8 cellular contexts compared by ENCODE assay signal in the genomic region with DNA sequence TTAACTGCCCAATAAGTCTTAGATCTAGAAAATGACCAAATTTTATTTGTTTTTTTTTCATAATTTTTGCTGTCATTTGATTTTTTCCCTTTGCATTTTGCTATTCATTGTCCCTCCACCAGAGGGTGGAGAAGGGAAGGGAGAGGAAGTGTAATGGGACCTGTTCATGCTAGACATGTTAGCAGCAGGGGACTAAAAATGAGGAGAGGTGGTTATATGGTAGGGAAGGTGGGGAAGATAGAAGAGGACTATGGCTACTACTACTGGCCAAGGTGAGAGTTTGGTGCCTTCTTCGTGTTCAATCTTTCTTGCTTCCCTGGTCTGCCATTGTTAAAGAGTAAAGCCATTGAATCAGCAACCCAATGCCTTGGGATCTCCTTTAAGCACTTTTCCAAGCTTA.
DNase-seq lines count a peak whose midpoint lies in the region; ATAC-seq and TF ChIP-seq lines count a peak whose summit lies in the region.

No MANE protein-coding gene starts in this region.

- no peak overlapping the region for H3K4me3 ChIP-seq in WI38 (ENCODE audit: low read depth, low read length)

- peak; percentile 75; the same call in 1 of the 2 replicates for TF ChIP-seq CTCF in WI38 (IDR thresholded peaks at IDR 0.05; ENCODE audit: low read depth, low read length)

- DNase-seq in GM03348 (ENCODE audit: low spot score) (peak; percentile 54), kidney glomerular epithelial cell (lab: John Stamatoyannopoulos, UW) (peak; percentile 33), NOMO-1 treated with DMSO at 0.1 percent for 48 hours (lab: John Stamatoyannopoulos, UW; ENCODE audit: unreplicated experiment) (no peak)
- no peak for DNase-seq in activated T-cell treated with anti-CD3 and anti-CD28 coated beads, Interleukin-2, amount 50 U/mL, for 1 hour

- ATAC-seq in HG03432 (IDR thresholded peaks at IDR 0.05; ENCODE audit: unreplicated experiment) = peak; percentile 66
- ATAC-seq in GM18858 (IDR thresholded peaks at IDR 0.05; ENCODE audit: unreplicated experiment) = no peak
- no peak for ATAC-seq in GM19023 (IDR thresholded peaks at IDR 0.05; ENCODE audit: unreplicated experiment)

Comparison
In these comparisons a context has a peak if more than half of its experiments do, and no peak if none do; other contexts are left out.
1. DNase-seq: peak in GM03348 (single experiment) and kidney glomerular epithelial cell (single experiment); none in activated T-cell treated with anti-CD3 and anti-CD28 coated beads, Interleukin-2, amount 50 U/mL, for 1 hour (single experiment) and NOMO-1 treated with DMSO at 0.1 percent for 48 hours (single experiment).